Comparison of ENCODE assay signal across 9 cellular contexts in the genomic region with DNA sequence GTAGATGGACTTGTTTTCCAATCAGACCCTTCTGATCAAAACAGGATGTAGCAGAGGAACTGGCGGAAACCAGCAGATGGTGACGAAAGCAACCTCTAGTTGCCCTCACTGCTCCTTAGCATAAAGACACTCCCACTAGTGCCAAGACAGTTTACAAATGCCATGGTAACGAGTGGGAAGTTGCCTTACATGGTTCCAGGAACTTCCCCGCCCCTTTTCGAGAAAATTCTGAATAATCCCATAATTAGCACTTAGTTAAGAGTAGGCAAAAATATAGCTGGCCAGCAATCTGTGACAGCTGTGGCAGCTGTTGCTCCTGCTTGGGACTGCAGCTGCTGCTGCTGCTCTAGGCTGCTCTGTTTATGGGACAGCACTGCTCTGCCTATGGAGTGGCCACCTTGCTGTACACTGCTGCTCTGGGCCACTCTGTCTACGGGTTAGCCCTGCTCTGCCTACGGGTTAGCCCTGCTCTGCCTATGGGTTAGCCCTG. TPM values are rescaled to one million over a fixed set of nuclear protein-coding genes. Genes with fewer than 3 reads are reported as not detected.
DNase-seq lines count a peak whose midpoint lies in the region; ATAC-seq and TF ChIP-seq lines count a peak whose summit lies in the region.
"Had no signal": no experiment of that assay in that cellular context is flagged by ENCODE, and none has a peak within 500 bp of the region (broad histone marks: within the 10 kb centered on the region; RNA-seq: fewer than 3 reads in every experiment).

No MANE protein-coding gene starts in this region.

- no peak overlapping the region for H3K4me3 Mint-ChIP-seq in type B pancreatic cell
- H3K4me3 Mint-ChIP-seq: brain had no signal

- no peaks in the 10 kb centered on the region for H3K9me3 Mint-ChIP-seq in type B pancreatic cell

- H3K27me3 Mint-ChIP-seq in type B pancreatic cell, result no peaks in the 10 kb centered on the region

- no peaks in the 10 kb centered on the region for H3K36me3 ChIP-seq in mucosa of descending colon (ENCODE audit: low read depth)

- intact Hi-C loops in mucosa of descending colon (cut with DNase I, micrococcal nuclease), result no loop called here

- H3K27ac Mint-ChIP-seq in type B pancreatic cell, result no peak overlapping the region

- H3K4me1 ChIP-seq in mucosa of descending colon (ENCODE audit: low read depth), result peaks cover 35% of the 10 kb centered on the region

- TF ChIP-seq CTCF in mucosa of descending colon (IDR thresholded peaks at IDR 0.05) (no peak), type B pancreatic cell (conservative IDR thresholded peaks at IDR 0.05) (no peak)

- no peaks in the 10 kb centered on the region for H3K9me3 ChIP-seq in mucosa of descending colon

- H3K4me1 Mint-ChIP-seq in type B pancreatic cell (ENCODE audit: unreplicated experiment), result peaks cover 10% of the 10 kb centered on the region

- DNase-seq in M059J (ENCODE audit: low read depth) (peak; percentile 23), activated T-cell treated with anti-CD3 and anti-CD28 coated beads for 24 hours (ENCODE audit: low read depth) (peak; percentile 10), mucosa of descending colon (peak in 1 of 3 donors; percentile 31), type B pancreatic cell (ENCODE audit: extremely low spot score, unreplicated experiment) (no peak), DMS153 treated with DMSO at 0.1 percent for 48 hours (lab: John Stamatoyannopoulos, UW; ENCODE audit: unreplicated experiment) (no peak), superior temporal gyrus (ENCODE audit: extremely low spot score) (no peak)

- H3K36me3 Mint-ChIP-seq in type B pancreatic cell, result no peaks in the 10 kb centered on the region
- H3K36me3 Mint-ChIP-seq: brain had no signal

- H3K4me3 ChIP-seq in mucosa of descending colon, result no peak overlapping the region

- ATAC-seq in GM18868 (IDR thresholded peaks at IDR 0.05; ENCODE audit: unreplicated experiment) (peak; percentile 29), mucosa of descending colon (peak; percentile 57), GM21786 (IDR thresholded peaks at IDR 0.05; ENCODE audit: unreplicated experiment) (no peak)

RNA-seq across cellular contexts. Expression of a gene that starts 33.4 kb away (rescaled TPM):
- 1.9 and 3.0 TPM in 2 replicates for total RNA-seq in M059J (2014; rRNA removed; shearing (Covaris generic))
- total RNA-seq in mucosa of descending colon (100 to 1,000 TPM in 2 of 3 donors, 10 to 100 TPM in 1; 58.3 to 195 (median 109) TPM), type B pancreatic cell (ENCODE audit: low replicate concordance) (39.0 and 62.6 TPM in 2 replicates)

Comparison
In these comparisons a context has a peak if more than half of its experiments do, and no peak if none do; other contexts are left out.
1. DNase-seq: peak in M059J (single experiment) and activated T-cell treated with anti-CD3 and anti-CD28 coated beads for 24 hours (single experiment); none in type B pancreatic cell (single experiment), DMS153 treated with DMSO at 0.1 percent for 48 hours (single experiment) and superior temporal gyrus (single experiment).